8 cellular contexts compared by ENCODE assay signal in genomic region chr1:179121159-179121938, GRCh38. TPM values are rescaled to one million over a fixed set of nuclear protein-coding genes. Genes with fewer than 3 reads are reported as not detected.
DNase-seq lines count a peak whose midpoint lies in the region; ATAC-seq, FAIRE-seq and TF ChIP-seq lines count a peak whose summit lies in the region.

No MANE protein-coding gene starts in this region.

- H3K4me1 ChIP-seq in Panc1 (ENCODE audit: control insufficient read depth, insufficient read depth, low read length) (no peaks in the 10 kb centered on the region), right lobe of liver (peaks cover 0 to 17% (median 5%) of the 10 kb centered on the region in 4 donors)

- FAIRE-seq in bronchial epithelial cell (lab: Jason Lieb, UNC) = no peak

- no peaks in the 10 kb centered on the region for H3K27me3 ChIP-seq in Panc1 (ENCODE audit: control insufficient read depth, insufficient read depth, low read length)
- H3K27me3 ChIP-seq in bronchial epithelial cell (ENCODE audit: control insufficient read depth, insufficient read depth, low read length) = no peaks in the 10 kb centered on the region
- H3K27me3 ChIP-seq in right lobe of liver = no peaks in the 10 kb centered on the region

- H3K36me3 ChIP-seq in Panc1 (ENCODE audit: control insufficient read depth, insufficient read depth, low read length) (peaks cover 5% of the 10 kb centered on the region; the same call in 1 of the 2 replicates), bronchial epithelial cell (ENCODE audit: control insufficient read depth, insufficient read depth, low read length) (peaks cover 14% of the 10 kb centered on the region), right lobe of liver (peaks cover 0 to 18% (median 0%) of the 10 kb centered on the region in 4 donors)

- peak; percentile 66 for ATAC-seq in Panc1
- peak; percentile 70 to 83 (median 76) for ATAC-seq in right lobe of liver
- ATAC-seq in HG03439 (IDR thresholded peaks at IDR 0.05; ENCODE audit: unreplicated experiment) = no peak
- no peak for ATAC-seq in HG03025 (IDR thresholded peaks at IDR 0.05; ENCODE audit: low FRiP score, unreplicated experiment)

- TF ChIP-seq POLR2A in right lobe of liver (IDR thresholded peaks at IDR 0.05) = no peak

- intact Hi-C loops in Panc1 (cut with micrococcal nuclease; ENCODE audit: unreplicated experiment) (loop anchor here (2.0 to 5.0 kb wide), 3 partner anchors 71 to 246 kb away; partner anchors contain the start of genes AXDND1 and SOAT1), right lobe of liver (cut with DNase I) (loop anchor here in 1 of 2 donors (10.0 kb wide), 1 partner anchor 63 kb away; no protein-coding TSS in a partner anchor)

- H3K9me3 ChIP-seq in Panc1 (ENCODE audit: control insufficient read depth, insufficient read depth, low read depth, low read length) (no peaks in the 10 kb centered on the region), right lobe of liver (no peaks in the 10 kb centered on the region)

- no peak for DNase-seq in Panc1 (ENCODE audit: low read depth, low spot score)
- peak; percentile 26 for DNase-seq in bronchial epithelial cell (ENCODE audit: low read depth)
- no peak for DNase-seq in right lobe of liver
- peak; percentile 52 for DNase-seq in stromal cell of bone marrow (ENCODE audit: low read depth)

- in situ Hi-C loops in Panc1 (cut with HindIII; ENCODE audit: low pct_unique_long_range_greater_than_20kb, low sequenced_read_pairs) = no loop called here

- BruUV-seq in Panc1 (replicated peaks; lab: Mats Ljungman, UMichigan) = no TSS peak

- CTCF ChIA-PET in Panc1 (lab: Charles Lee) = interaction anchor here (0.6 to 1.6 kb wide), 7 partner anchors 9 to 172 kb away, joined by 3 to 9 read pairs (median 5); partner anchors contain the start of gene SOAT1

- POLR2A ChIA-PET in Panc1 (lab: Charles Lee) = interaction anchor here (0.6 kb wide), 1 partner anchor 42 kb away, joined by 5 read pairs; no protein-coding TSS in a partner anchor

- H3K27ac ChIP-seq in 22Rv1 (no peak overlapping the region), Panc1 (ENCODE audit: low read length) (no peak overlapping the region), right lobe of liver (no peak overlapping the region)

- TF ChIP-seq CTCF in 22Rv1 (IDR thresholded peaks at IDR 0.05) (peak; percentile 80), GM12874 (IDR thresholded peaks at IDR 0.05; ENCODE audit: insufficient read depth, low read depth, low read length) (peak; percentile 47; the same call in 1 of the 2 replicates), Panc1 (IDR thresholded peaks at IDR 0.05) (peak; percentile 74; the same call in 1 of the 2 replicates), bronchial epithelial cell (IDR thresholded peaks at IDR 0.05; ENCODE audit: insufficient read depth, low read length, severe bottlenecking) (peak; percentile 62), right lobe of liver (IDR thresholded peaks at IDR 0.05) (peak; percentile 65 to 68 (median 66))

- H3K4me3 ChIP-seq in Panc1 (ENCODE audit: low read depth in 2 of 2, low read length in 2 of 2) (no peak overlapping the region), bronchial epithelial cell (ENCODE audit: low read depth, low read length) (no peak overlapping the region), right lobe of liver (no peak overlapping the region)

- 75% methylated on average over 4 of the region's 7 CpGs for WGBS in right lobe of liver (ENCODE audit: insufficient coverage, low coverage, low lambda C conversion rate, missing lambda C conversion rate)

RNA-seq across cellular contexts. Expression of gene TOR3A, which starts 39.5 kb away (rescaled TPM):
- total RNA-seq in Panc1 (2021; ENCODE audit: unreplicated experiment) (51.5 TPM), bronchial epithelial cell (14.0 and 17.0 TPM in 2 replicates), right lobe of liver (10 to 100 TPM in 4 of 6 experiments, 1 to 10 TPM in 2; 4.7 to 52.8 (median 13.1) TPM)
- polyA plus RNA-seq in Panc1 (2012; ENCODE audit: insufficient read length) = 62.3 TPM

Comparison
In these comparisons a context has a peak if more than half of its experiments do, and no peak if none do; other contexts are left out.
1. ATAC-seq: peak in Panc1 (single experiment) and right lobe of liver (4 of 4); none in HG03439 (single experiment) and HG03025 (single experiment).
2. DNase-seq: peak in bronchial epithelial cell (single experiment) and stromal cell of bone marrow (single experiment); none in Panc1 (single experiment) and right lobe of liver (0 of 3).
3. Peak in every context shown above with its lines, with median percentiles within 50 percentile points of each other: CTCF ChIP-seq.